Comparison of ENCODE assay signal across 18 cellular contexts in the genomic region with DNA sequence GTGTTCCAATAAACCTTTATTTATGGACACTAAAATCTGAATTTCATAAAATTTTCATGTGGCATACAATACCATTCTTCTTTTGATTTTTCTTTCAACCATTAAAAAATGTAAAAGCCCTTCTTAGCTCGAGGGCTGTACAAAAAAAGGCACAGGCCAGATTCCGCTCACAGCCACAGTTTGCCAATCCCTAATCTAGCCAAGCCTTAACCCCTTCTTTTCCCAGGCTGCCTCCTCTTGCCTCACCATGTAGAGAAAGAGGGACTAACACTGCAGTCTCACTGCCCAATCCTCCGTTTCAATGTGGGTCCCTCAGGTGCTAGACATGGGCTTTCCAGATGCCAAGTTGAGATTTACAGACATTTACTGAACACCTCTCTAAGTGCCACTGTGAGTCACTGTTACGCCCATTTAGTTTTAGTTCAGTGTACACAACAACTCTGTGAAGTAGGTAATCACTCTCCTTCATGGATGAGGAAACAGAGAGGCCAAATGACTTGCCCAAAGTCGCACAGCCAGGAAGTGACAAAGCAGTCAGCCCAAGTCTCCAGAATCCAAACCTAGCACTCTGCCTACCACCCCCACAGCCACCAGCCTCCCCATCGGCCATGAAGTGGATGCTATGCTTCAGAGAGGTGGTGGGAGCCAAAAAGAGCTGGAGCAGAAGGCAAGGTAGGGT.
A peak's percentile ranks its signal among the peaks of the same experiment; 100 is the strongest.
DNase-seq lines count a peak whose midpoint lies in the region; ATAC-seq and TF ChIP-seq lines count a peak whose summit lies in the region.
"Had no signal": no experiment of that assay in that cellular context is flagged by ENCODE, and none has a peak within 500 bp of the region (broad histone marks: within the 10 kb centered on the region; RNA-seq: fewer than 3 reads in every experiment).

No MANE protein-coding gene starts in this region.

- no peak for ATAC-seq in Right ventricle myocardium inferior
- ATAC-seq in lower lobe of right lung: peak; percentile 15 to 71
- ATAC-seq in HG03460 (IDR thresholded peaks at IDR 0.05; ENCODE audit: unreplicated experiment): no peak
- ATAC-seq: A549; activated T-helper 17 cell treated with anti-CD3 and anti-CD28 coated beads, Interleukin-2, amount 50 U/mL, for 72 hours had no signal

- no peak for TF ChIP-seq POLR2A in transverse colon (IDR thresholded peaks at IDR 0.05)

- DNase-seq in cardiac septum (ENCODE audit: low spot score): peak; percentile 46
- DNase-seq in Right ventricle myocardium inferior (ENCODE audit: missing footprints): no peak
- DNase-seq in lower lobe of right lung: no peak
- no peak for DNase-seq in transverse colon
- no peak for DNase-seq in NCI-H2171 (lab: John Stamatoyannopoulos, UW)
- DNase-seq in SW 1271 (lab: John Stamatoyannopoulos, UW): no peak
- DNase-seq: activated CD4-positive, alpha-beta T cell treated with anti-CD3 and anti-CD28 coated beads, Interleukin-2, amount 50 U/mL, for 48 hours; anterior cingulate cortex; effector CD4-positive, alpha-beta T cell; left cardiac atrium; NCI-H1417; NCI-H524 treated with DMSO at 0.1 percent for 48 hours; spleen; testis had no signal

- H3K4me1 ChIP-seq in lower lobe of right lung (no peaks in the 10 kb centered on the region), transverse colon (peaks cover 0 to 35% (median 10%) of the 10 kb centered on the region in 4 donors)
- H3K4me1 ChIP-seq: A549, spleen, testis had no signal

- intact Hi-C loops in cardiac septum (cut with DNase I): no loop called here
- intact Hi-C loops in Right ventricle myocardium inferior (cut with DNase I): no loop called here
- intact Hi-C loops in lower lobe of right lung (cut with DNase I): no loop called here
- intact Hi-C loops in transverse colon (cut with DNase I; ENCODE audit: low total_unique reads): no loop called here

- no peak for TF ChIP-seq EP300 in transverse colon (IDR thresholded peaks at IDR 0.05; ENCODE audit: low read depth)

- H3K27ac ChIP-seq in cingulate gyrus (ENCODE audit: low read depth, low read length) (peak overlapping the region; percentile 41), lower lobe of right lung (no peak overlapping the region), transverse colon (peak overlapping the region; percentile 59 to 85 (median 74))
- H3K27ac ChIP-seq: A549, spleen, testis had no signal

- H3K36me3 ChIP-seq in lower lobe of right lung (peaks cover 5% of the 10 kb centered on the region), transverse colon (no peaks in the 10 kb centered on the region)
- H3K36me3 ChIP-seq: spleen had no signal

- no peaks in the 10 kb centered on the region for H3K27me3 ChIP-seq in lower lobe of right lung (ENCODE audit: low read depth)
- H3K27me3 ChIP-seq in transverse colon: no peaks in the 10 kb centered on the region
- H3K27me3 ChIP-seq: spleen, testis had no signal

- 63 to 69% methylated on average over 4 to 6 of the region's 6 CpGs for WGBS in transverse colon (ENCODE audit: low coverage in 1 of 2), 2 donors

- H3K4me3 ChIP-seq in lower lobe of right lung (no peak overlapping the region), transverse colon (no peak overlapping the region)
- H3K4me3 ChIP-seq: A549, spleen, testis had no signal

- in situ Hi-C loops in transverse colon (cut with MboI; ENCODE audit: low pct_ligation_motif_present in 1 of 4, low pct_unique_long_range_greater_than_20kb in 1 of 4, low sequenced_read_pairs in 3 of 4): no loop called here

- H3K9me3 ChIP-seq in lower lobe of right lung (no peaks in the 10 kb centered on the region), transverse colon (no peaks in the 10 kb centered on the region)
- H3K9me3 ChIP-seq: A549, spleen, testis had no signal

- no peak for TF ChIP-seq CTCF in lower lobe of right lung (IDR thresholded peaks at IDR 0.05)
- no peak for TF ChIP-seq CTCF in transverse colon (IDR thresholded peaks at IDR 0.05)

Comparison
In these comparisons a context has a peak if more than half of its experiments do, and no peak if none do; other contexts are left out.
1. ATAC-seq: peak in lower lobe of right lung (2 of 2); none in Right ventricle myocardium inferior (single experiment) and HG03460 (single experiment).